ENCODE assay signal across 9 cellular contexts in genomic region chr1:62746086-62746808, GRCh38. TPM values are rescaled to one million over a fixed set of nuclear protein-coding genes. Genes with fewer than 3 reads are reported as not detected.
DNase-seq lines count a peak whose midpoint lies in the region; ATAC-seq and TF ChIP-seq lines count a peak whose summit lies in the region.
"Had no signal": no experiment of that assay in that cellular context is flagged by ENCODE, and none has a peak within 500 bp of the region (broad histone marks: within the 10 kb centered on the region; RNA-seq: fewer than 3 reads in every experiment).

No MANE protein-coding gene starts in this region.

- H3K27me3 ChIP-seq in body of pancreas, result no peaks in the 10 kb centered on the region
- no peaks in the 10 kb centered on the region for H3K27me3 ChIP-seq in kidney epithelial cell (ENCODE audit: control insufficient read depth, insufficient read depth, low read length)
- H3K27me3 ChIP-seq in upper lobe of right lung, result no peaks in the 10 kb centered on the region

- H3K36me3 ChIP-seq in body of pancreas (replicated peaks in 1 of 2; ENCODE audit: insufficient read depth in 1 of 2, low read depth in 2 of 2) (no peaks in the 10 kb centered on the region), kidney epithelial cell (ENCODE audit: control insufficient read depth, insufficient read depth, low read length) (no peaks in the 10 kb centered on the region), upper lobe of right lung (no peaks in the 10 kb centered on the region)
- H3K36me3 ChIP-seq: HAP-1 had no signal

- H3K4me1 ChIP-seq in body of pancreas (no peaks in the 10 kb centered on the region), upper lobe of right lung (no peaks in the 10 kb centered on the region)
- H3K4me1 ChIP-seq: HAP-1 had no signal

- TF ChIP-seq CTCF in AG09319 (IDR thresholded peaks at IDR 0.05; ENCODE audit: low read depth, low read length) (peak; percentile 49), body of pancreas (IDR thresholded peaks at IDR 0.05) (peak; percentile 30 to 82 (median 72)), kidney epithelial cell (IDR thresholded peaks at IDR 0.05; ENCODE audit: insufficient read depth, low read length, poor library complexity, severe bottlenecking) (peak; percentile 50), upper lobe of right lung (IDR thresholded peaks at IDR 0.05) (peak; percentile 64)

- ATAC-seq in body of pancreas (peak; percentile 45), upper lobe of right lung (peak; percentile 48), HG03159 (IDR thresholded peaks at IDR 0.05; ENCODE audit: unreplicated experiment) (no peak)

- WGBS in body of pancreas, 2 donors, result 47 to 56% methylated on average over 12 of the region's 12 CpGs

- intact Hi-C loops in body of pancreas (cut with DNase I), result loop anchor here (10.0 kb wide), 1 partner anchor 211 kb away; no protein-coding TSS in a partner anchor
- intact Hi-C loops in upper lobe of right lung (cut with DNase I), result loop anchor here (10.0 kb wide), 1 partner anchor 241 kb away; no protein-coding TSS in a partner anchor

- DNase-seq in AG09319 (ENCODE audit: extremely low read depth, low read depth) (no peak), GM19238 (ENCODE audit: insufficient read length, low spot score) (peak; percentile 8), NCI-H2227 (lab: John Stamatoyannopoulos, UW; ENCODE audit: unreplicated experiment) (peak; percentile 66), body of pancreas (no peak), kidney epithelial cell (ENCODE audit: low read depth) (peak; percentile 7), upper lobe of right lung (no peak), T1000 (lab: John Stamatoyannopoulos, UW) (no peak)

- TF ChIP-seq POLR2A in body of pancreas (IDR thresholded peaks at IDR 0.05), result no peak

- no peaks in the 10 kb centered on the region for H3K9me3 ChIP-seq in body of pancreas
- H3K9me3 ChIP-seq in upper lobe of right lung, result no peaks in the 10 kb centered on the region
- H3K9me3 ChIP-seq: HAP-1 had no signal

- no peak overlapping the region for H3K27ac ChIP-seq in body of pancreas
- H3K27ac ChIP-seq in upper lobe of right lung, result no peak overlapping the region

- H3K4me3 ChIP-seq in body of pancreas, result no peak overlapping the region
- H3K4me3 ChIP-seq in kidney epithelial cell (ENCODE audit: low read depth, low read length), result no peak overlapping the region
- H3K4me3 ChIP-seq in upper lobe of right lung, result no peak overlapping the region
- H3K4me3 ChIP-seq: HAP-1 had no signal

RNA-seq across cellular contexts. Expression of gene ATG4C, which starts 37.7 kb away (rescaled TPM):
- total RNA-seq in body of pancreas (1 to 10 TPM; 2.3 to 4.9 TPM), kidney epithelial cell (5.1 and 5.6 TPM in 2 replicates), upper lobe of right lung (13.7 TPM)

RNA-seq across cellular contexts. Expression of gene DOCK7, which starts 58.1 kb away (rescaled TPM):
- 10 to 100 TPM; 31.6 to 32.0 TPM for total RNA-seq in body of pancreas
- 40.6 and 43.5 TPM in 2 replicates for total RNA-seq in kidney epithelial cell
- total RNA-seq in upper lobe of right lung, result 34.7 TPM

Comparison
In these comparisons a context has a peak if more than half of its experiments do, and no peak if none do; other contexts are left out.
1. DNase-seq: peak in GM19238 (single experiment), NCI-H2227 (single experiment) and kidney epithelial cell (single experiment); none in AG09319 (single experiment), body of pancreas (0 of 4), upper lobe of right lung (single experiment) and T1000 (single experiment).
2. Peak in every context shown above with its lines, with median percentiles within 50 percentile points of each other: CTCF ChIP-seq.